8 cellular contexts compared by ENCODE assay signal in genomic region chr14:103628684-103629502, GRCh38. TPM values are rescaled to one million over a fixed set of nuclear protein-coding genes. Genes with fewer than 3 reads are reported as not detected.
A peak's percentile ranks its signal among the peaks of the same experiment; 100 is the strongest.
DNase-seq lines count a peak whose midpoint lies in the region; ATAC-seq, FAIRE-seq and TF ChIP-seq lines count a peak whose summit lies in the region.

Gene KLC1 (plus strand): TSS chr14:103629211. CDS start chr14:103654565, 25,354 bp downstream.

- H3K9me3 ChIP-seq in ES-I3 (ENCODE audit: control insufficient read depth, insufficient read depth, low read length): no peaks in the 10 kb centered on the region
- no peaks in the 10 kb centered on the region for H3K9me3 ChIP-seq in astrocyte (ENCODE audit: insufficient read depth, low read depth, low read length)
- no peaks in the 10 kb centered on the region for H3K9me3 ChIP-seq in hepatocyte (ENCODE audit: low read depth)
- no peaks in the 10 kb centered on the region for H3K9me3 ChIP-seq in aorta (ENCODE audit: control insufficient read depth, low read length)

- H3K27ac ChIP-seq in astrocyte (ENCODE audit: low read depth, low read length) (peak within 1 kb of the TSS; percentile 92), hepatocyte (peak within 1 kb of the TSS; percentile 100), aorta (ENCODE audit: low read depth in 1 of 2, low read length in 2 of 2) (peak within 1 kb of the TSS; percentile 87 to 88)

- 5% methylated on average over 24 of the region's 97 CpGs for WGBS in hepatocyte (ENCODE audit: low lambda C conversion rate, missing lambda C conversion rate)
- 0 to 1% methylated on average over 33 to 97 of the region's 97 CpGs for WGBS in aorta, 2 donors

- peaks cover 40% of the 10 kb centered on the region for H4K20me1 ChIP-seq in astrocyte (ENCODE audit: insufficient read depth, low read length)
- peaks cover 42% of the 10 kb centered on the region for H4K20me1 ChIP-seq in hepatocyte (ENCODE audit: insufficient read depth, poor library complexity, severe bottlenecking)

- H3K4me2 ChIP-seq in astrocyte (ENCODE audit: low read length) (peak within 1 kb of the TSS; percentile 97), hepatocyte (peak within 1 kb of the TSS; percentile 97)

- H3K79me2 ChIP-seq in astrocyte (ENCODE audit: insufficient read depth, low read length) (peaks cover 51% of the 10 kb centered on the region), hepatocyte (peaks cover 48% of the 10 kb centered on the region)

- peak within 1 kb of the TSS; percentile 88 for H2AFZ ChIP-seq in astrocyte (ENCODE audit: low read depth, low read length)
- peak within 1 kb of the TSS; percentile 97 for H2AFZ ChIP-seq in hepatocyte

- no peaks in the 10 kb centered on the region for H3K9me3 Mint-ChIP-seq in astrocyte (ENCODE audit: unreplicated experiment)

- no peaks in the 10 kb centered on the region for H3K27me3 Mint-ChIP-seq in astrocyte (ENCODE audit: low read depth, unreplicated experiment)

- peak within 1 kb of the TSS; percentile 78 for H3K9ac ChIP-seq in ES-I3 (ENCODE audit: low read depth, low read length)
- H3K9ac ChIP-seq in astrocyte (ENCODE audit: low read length): peak within 1 kb of the TSS; percentile 95

- H3K4me3 ChIP-seq in astrocyte (ENCODE audit: insufficient read depth, low read depth, low read length) (peak within 1 kb of the TSS; percentile 98), hepatocyte (peak within 1 kb of the TSS; percentile 96), aorta (ENCODE audit: low read length in 2 of 2) (peak within 1 kb of the TSS; percentile 84 to 91)

- TF ChIP-seq CTCF in astrocyte (IDR thresholded peaks at IDR 0.05; ENCODE audit: insufficient read depth, low read depth, low read length) (no peak), hepatocyte (IDR thresholded peaks at IDR 0.05; ENCODE audit: poor library complexity) (no peak)

- no peak for FAIRE-seq in astrocyte (lab: Jason Lieb, UNC)

- peaks cover 8% of the 10 kb centered on the region for H3K36me3 Mint-ChIP-seq in astrocyte (ENCODE audit: low read depth, unreplicated experiment)

- peaks cover 28% of the 10 kb centered on the region for H3K4me1 Mint-ChIP-seq in astrocyte (ENCODE audit: low read depth, unreplicated experiment)

- H3K27me3 ChIP-seq in astrocyte (ENCODE audit: insufficient read depth, low read length) (no peaks in the 10 kb centered on the region), hepatocyte (no peaks in the 10 kb centered on the region), aorta (ENCODE audit: control insufficient read depth in 1 of 2, insufficient read depth in 2 of 2, low read length in 1 of 2) (no peaks in the 10 kb centered on the region)

- peak within 1 kb of the TSS; percentile 94 for H3K27ac Mint-ChIP-seq in astrocyte (ENCODE audit: unreplicated experiment)

- H3K4me1 ChIP-seq in ES-I3 (ENCODE audit: insufficient read depth, low read length): peaks cover 13% of the 10 kb centered on the region
- H3K4me1 ChIP-seq in astrocyte (ENCODE audit: insufficient read depth, low read length): peaks cover 23% of the 10 kb centered on the region
- H3K4me1 ChIP-seq in hepatocyte (ENCODE audit: insufficient read depth): peaks cover 12% of the 10 kb centered on the region
- no peaks in the 10 kb centered on the region for H3K4me1 ChIP-seq in aorta (ENCODE audit: control insufficient read depth in 1 of 2, insufficient read depth in 2 of 2, low read length in 2 of 2)

- ATAC-seq in GM21786 (IDR thresholded peaks at IDR 0.05; ENCODE audit: unreplicated experiment) (peak; percentile 47), aorta (ENCODE audit: low FRiP score) (peak; percentile 92)

- peak within 1 kb of the TSS; percentile 95 for H3K4me3 Mint-ChIP-seq in astrocyte (ENCODE audit: unreplicated experiment)

- intact Hi-C loops in aorta (cut with DNase I): loop anchor here in 1 of 2 donors (5.0 kb wide), 1 partner anchor 88 kb away; the partner anchor contains the start of genes XRCC3 and ZFYVE21

- DNase-seq in LoVo (ENCODE audit: low spot score) (peak; percentile 80), T-helper 22 cell (ENCODE audit: low read depth) (peak; percentile 61), astrocyte (ENCODE audit: low read depth) (peak; percentile 50), hepatocyte (ENCODE audit: low spot score) (peak; percentile 90), retina (peak; percentile 90), aorta (peak; percentile 90 to 96)

- H3K36me3 ChIP-seq in ES-I3 (ENCODE audit: insufficient read depth, low read length) (no peaks in the 10 kb centered on the region), astrocyte (ENCODE audit: insufficient read depth, low read length) (peaks cover 5% of the 10 kb centered on the region), hepatocyte (replicated peaks; ENCODE audit: insufficient read depth, low read depth) (no peaks in the 10 kb centered on the region), aorta (ENCODE audit: control insufficient read depth in 1 of 2, insufficient read depth in 2 of 2, low read length in 1 of 2) (no peaks in the 10 kb centered on the region)

- H3K9me2 ChIP-seq in hepatocyte (replicated peaks; ENCODE audit: insufficient read depth): no peaks in the 10 kb centered on the region

RNA-seq across cellular contexts. Expression of gene KLC1, which starts in this region (rescaled TPM):
- 226 and 238 TPM in 2 replicates for total RNA-seq in astrocyte
- total RNA-seq in hepatocyte: 115 and 122 TPM in 2 replicates
- polyA plus RNA-seq in hepatocyte: 95.4 and 130 TPM in 2 replicates
- total RNA-seq in aorta: 100 to 1,000 TPM; 254 to 315 TPM
- 100 to 1,000 TPM in 1 of 2 donors, 10 to 100 TPM in 1; 71.7 to 190 TPM for polyA plus RNA-seq in aorta

Comparison
In these comparisons a context has a peak if more than half of its experiments do, and no peak if none do; other contexts are left out.
1. Peak in every context shown above with its lines: DNase-seq, ATAC-seq, H3K4me3 ChIP-seq and H3K27ac ChIP-seq.